ENCODE assay signal across 5 cellular contexts in the genomic region with DNA sequence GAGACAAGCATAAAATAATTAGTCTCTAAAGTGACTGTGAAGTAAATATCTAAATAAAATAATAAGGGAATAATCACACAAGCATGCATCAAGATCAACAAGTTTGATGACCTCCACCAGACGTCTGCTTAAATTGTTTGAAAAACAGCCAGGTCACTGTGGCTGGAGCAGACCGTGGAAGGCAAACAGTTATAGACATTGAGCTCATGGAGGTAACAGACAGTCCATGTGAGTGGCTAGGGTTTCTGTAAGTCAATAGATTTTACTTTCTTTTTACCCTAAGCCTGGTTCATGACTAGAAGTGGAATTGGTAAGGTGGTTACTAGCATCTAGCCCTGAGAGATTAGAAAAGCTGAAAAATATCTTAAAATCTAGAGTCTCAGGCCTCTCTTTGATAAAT. TPM values are rescaled to one million over a fixed set of nuclear protein-coding genes. Genes with fewer than 3 reads are reported as not detected.
"Had no signal": no experiment of that assay in that cellular context is flagged by ENCODE, and none has a peak within 500 bp of the region (broad histone marks: within the 10 kb centered on the region; RNA-seq: fewer than 3 reads in every experiment).

No MANE protein-coding gene starts in this region.

RNA-seq across cellular contexts. Expression of gene CDY1, which starts 51.2 kb away (rescaled TPM):
- total RNA-seq: HepG2, HT-29, HT1080, IMR-90, K562 had no signal
